Comparison of ENCODE assay signal across 19 cellular contexts in the genomic region with DNA sequence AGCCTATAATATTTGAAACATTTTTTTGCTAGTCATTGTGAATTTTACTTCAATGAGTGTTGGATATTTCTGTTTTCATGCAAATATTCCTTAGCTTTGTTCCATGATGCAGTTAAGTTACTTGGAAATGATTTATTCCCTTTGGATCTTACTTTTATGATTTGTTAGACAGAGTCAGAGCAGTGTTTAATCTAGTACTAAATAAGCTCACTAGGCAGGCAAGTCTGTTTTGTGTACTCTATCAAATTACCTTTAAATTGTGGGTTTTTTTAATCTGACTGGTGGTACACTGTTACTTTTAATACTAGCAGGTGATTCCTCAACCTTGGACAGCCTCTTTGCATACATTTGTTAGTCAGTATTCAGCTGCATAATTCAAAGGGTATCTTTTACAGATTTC.
"Had no signal": no experiment of that assay in that cellular context is flagged by ENCODE, and none has a peak within 500 bp of the region (broad histone marks: within the 10 kb centered on the region; RNA-seq: fewer than 3 reads in every experiment).

No MANE protein-coding gene starts in this region.

- H3K4me3 ChIP-seq: PC-9 had no signal

- ATAC-seq: activated T-cell treated with anti-CD3 and anti-CD28 coated beads, Interleukin-2, amount 50 U/mL, for 4 hours had no signal

- DNase-seq: activated B cell treated with CpG ODN at 0.5 μM for 24 hours; activated CD4-positive, alpha-beta T cell treated with anti-CD3 and anti-CD28 coated beads for 1 hour; activated CD4-positive, alpha-beta T cell treated with anti-CD3 and anti-CD28 coated beads, Interleukin-2, amount 10 ng/mL, durations not matched to agents 24 days and 14 days; activated CD4-positive, alpha-beta T cell treated with anti-CD3 and anti-CD28 coated beads, Interleukin-2, amount 50 U/mL, for 48 hours; activated gamma-delta T cell; activated naive CD4-positive, alpha-beta T cell treated with anti-CD3 and anti-CD28 coated beads for 36 hours; activated T-cell treated with anti-CD3 and anti-CD28 coated beads, Interleukin-2, amount 50 U/mL, for 4 hours; amygdala; brain microvascular endothelial cell; cerebellar nuclear complex; Kasumi-1; KBM-7; NCI-H1105 treated with DMSO at 0.1 percent for 48 hours; NCI-H1436 treated with DMSO at 0.1 percent for 48 hours; NCI-H187; NCI-H2227 treated with DMSO at 0.1 percent for 48 hours; NCI-H69; PC-9; SHP77 treated with DMSO at 0.1 percent for 48 hours had no signal

- H3K36me3 ChIP-seq: brain microvascular endothelial cell had no signal

- H3K27me3 ChIP-seq: brain microvascular endothelial cell had no signal

- H3K27ac ChIP-seq: brain microvascular endothelial cell, PC-9 had no signal
